21 cellular contexts compared by ENCODE assay signal in genomic region chr4:185582651-185583400, GRCh38. TPM values are rescaled to one million over a fixed set of nuclear protein-coding genes. Genes with fewer than 3 reads are reported as not detected.
"Had no signal": no experiment of that assay in that cellular context is flagged by ENCODE, and none has a peak within 500 bp of the region (broad histone marks: within the 10 kb centered on the region; RNA-seq: fewer than 3 reads in every experiment).

No MANE protein-coding gene starts in this region.

- ATAC-seq: sciatic nerve, SK-N-SH treated with all-trans-retinoic acid at 6 μM for 48 hours had no signal

- H3K27ac Mint-ChIP-seq: activated T-helper 2 cell treated with anti-CD3 and anti-CD28 coated beads, Interferon-gamma antibody, Interleukin-2, Interleukin-4, amounts not matched to agents 10 μg/mL and 5 μg/mL and 100 μg/mL, durations not matched to agents 14 hours and 24 hours and 36 hours; endodermal cell; mesothelial cell of epicardium; progenitor cell of endocrine pancreas had no signal

- H3K36me3 ChIP-seq: suprapubic skin, upper lobe of left lung had no signal

- DNase-seq: activated CD4-positive, alpha-beta T cell treated with anti-CD3 and anti-CD28 coated beads, Interleukin-2, amount 50 U/mL, for 1 hour; activated CD4-positive, CD25-positive, alpha-beta regulatory T cell; activated naive CD4-positive, alpha-beta T cell treated with anti-CD3 and anti-CD28 coated beads, Interleukin-2, amount 50 U/mL, for 16 hours; activated T-cell treated with anti-CD3 and anti-CD28 coated beads for 4 hours; adrenal gland; endodermal cell; glutamatergic neuron; naive B cell; occipital lobe; stimulated activated CD4-positive, alpha-beta T cell treated with anti-CD3 and anti-CD28 coated beads, Interleukin-2, amount 100 ng/mL, for 48 hours; stimulated activated naive CD4-positive, alpha-beta T cell treated with Interleukin-2 at 50 U/mL for 16 hours; T-helper 2 cell; upper lobe of left lung had no signal

- H3K36me3 Mint-ChIP-seq: mesothelial cell of epicardium had no signal

- H3K4me3 Mint-ChIP-seq: endodermal cell, mesothelial cell of epicardium had no signal

- H3K27ac ChIP-seq: adrenal gland, suprapubic skin, upper lobe of left lung had no signal

- H3K4me1 ChIP-seq: adrenal gland, upper lobe of left lung had no signal

- H3K27me3 ChIP-seq: adrenal gland, upper lobe of left lung had no signal

- H3K4me3 ChIP-seq: adrenal gland, suprapubic skin, upper lobe of left lung had no signal

- FAIRE-seq: TTC549 had no signal

- H3K9me3 ChIP-seq: adrenal gland, suprapubic skin, upper lobe of left lung had no signal

RNA-seq across cellular contexts. Expression of gene PDLIM3, which starts 47.5 kb away (rescaled TPM):
- total RNA-seq: activated CD8-positive, alpha-beta memory T cell treated with anti-CD3 and anti-CD28 coated beads for 36 hours had no signal
